ENCODE assay signal across 11 cellular contexts in genomic region chrX:10579018-10579752, GRCh38. TPM values are rescaled to one million over a fixed set of nuclear protein-coding genes. Genes with fewer than 3 reads are reported as not detected.
DNase-seq lines count a peak whose midpoint lies in the region; ATAC-seq and TF ChIP-seq lines count a peak whose summit lies in the region.
"Had no signal": no experiment of that assay in that cellular context is flagged by ENCODE, and none has a peak within 500 bp of the region (broad histone marks: within the 10 kb centered on the region; RNA-seq: fewer than 3 reads in every experiment).

No MANE protein-coding gene starts in this region.

- peak in 1 of 2 experiments; percentile 58 for DNase-seq in Caco-2
- peak; percentile 20 for DNase-seq in NCI-H69 (lab: John Stamatoyannopoulos, UW)
- DNase-seq in endothelial cell (ENCODE audit: low spot score): no peak
- DNase-seq in omental fat pad (ENCODE audit: low spot score): no peak
- DNase-seq in D341Med (ENCODE audit: low spot score): no peak
- no peak for DNase-seq in activated gamma-delta T cell (lab: John Stamatoyannopoulos, UW)
- DNase-seq in mucosa of descending colon: no peak
- DNase-seq: activated B cell treated with CpG ODN at 0.5 μM for 24 hours; activated naive CD8-positive, alpha-beta T cell treated with anti-CD3 and anti-CD28 coated beads, Interleukin-2, amount 50 U/mL, for 24 hours; NCI-H524 treated with DMSO at 0.1 percent for 48 hours had no signal

- H3K36me3 ChIP-seq in Caco-2 (ENCODE audit: control insufficient read depth, insufficient read depth, low read length) (peaks cover 1% of the 10 kb centered on the region), mucosa of descending colon (ENCODE audit: low read depth) (no peaks in the 10 kb centered on the region)

- POLR2A ChIA-PET in Caco-2 (lab: Charles Lee): interaction anchor here (0.6 to 0.7 kb wide), 3 partner anchors 11 to 247 kb away, joined by 3 to 5 read pairs (median 4); no protein-coding TSS in a partner anchor

- H3K27me3 Mint-ChIP-seq in Caco-2 (ENCODE audit: insufficient read depth, unreplicated experiment): no peaks in the 10 kb centered on the region
- peaks cover 2% of the 10 kb centered on the region for H3K27me3 Mint-ChIP-seq in endothelial cell (ENCODE audit: unreplicated experiment)
- no peaks in the 10 kb centered on the region for H3K27me3 Mint-ChIP-seq in nephron (ENCODE audit: low read depth)
- H3K27me3 Mint-ChIP-seq: activated naive CD8-positive, alpha-beta T cell treated with anti-CD3 and anti-CD28 coated beads, Interleukin-2, amount 50 U/mL, for 24 hours had no signal

- CTCF ChIA-PET in Caco-2 (lab: Charles Lee): interaction anchor here (0.6 kb wide), 1 partner anchor 1955 kb away, joined by 3 read pairs; no protein-coding TSS in a partner anchor

- peaks cover 37% of the 10 kb centered on the region for H3K36me3 Mint-ChIP-seq in Caco-2 (ENCODE audit: insufficient read depth, unreplicated experiment)
- H3K36me3 Mint-ChIP-seq in endothelial cell (ENCODE audit: low read depth, unreplicated experiment): peaks cover 5% of the 10 kb centered on the region
- H3K36me3 Mint-ChIP-seq in nephron (ENCODE audit: low read depth): peaks cover 9% of the 10 kb centered on the region

- peak overlapping the region; percentile 71 for H3K4me3 Mint-ChIP-seq in Caco-2 (ENCODE audit: unreplicated experiment)
- H3K4me3 Mint-ChIP-seq in endothelial cell (ENCODE audit: unreplicated experiment): no peak overlapping the region
- peak overlapping the region; percentile 33 to 57 (median 56) for H3K4me3 Mint-ChIP-seq in nephron
- H3K4me3 Mint-ChIP-seq: activated B cell treated with CpG ODN at 0.5 μM for 24 hours; activated naive CD8-positive, alpha-beta T cell treated with anti-CD3 and anti-CD28 coated beads, Interleukin-2, amount 50 U/mL, for 24 hours had no signal

- H3K4me1 Mint-ChIP-seq in Caco-2 (ENCODE audit: low read depth, unreplicated experiment) (no peaks in the 10 kb centered on the region), endothelial cell (ENCODE audit: unreplicated experiment) (peaks cover 55% of the 10 kb centered on the region), nephron (peaks cover 56% of the 10 kb centered on the region)
- H3K4me1 Mint-ChIP-seq: activated B cell treated with CpG ODN at 0.5 μM for 24 hours; activated naive CD8-positive, alpha-beta T cell treated with anti-CD3 and anti-CD28 coated beads, Interleukin-2, amount 50 U/mL, for 24 hours had no signal

- ATAC-seq in omental fat pad (ENCODE audit: low FRiP score): no peak
- no peak for ATAC-seq in mucosa of descending colon
- ATAC-seq: activated naive CD8-positive, alpha-beta T cell treated with anti-CD3 and anti-CD28 coated beads, Interleukin-2, amount 50 U/mL, for 24 hours had no signal

- no TSS peak for BruUV-seq in Caco-2 (replicated peaks; lab: Mats Ljungman, UMichigan)

- H3K4me1 ChIP-seq in Caco-2 (peaks cover 20% of the 10 kb centered on the region), mucosa of descending colon (ENCODE audit: low read depth) (no peaks in the 10 kb centered on the region)

- H3K9me3 Mint-ChIP-seq in Caco-2 (ENCODE audit: unreplicated experiment) (peaks cover 3% of the 10 kb centered on the region), endothelial cell (ENCODE audit: unreplicated experiment) (no peaks in the 10 kb centered on the region), nephron (peaks cover 18% of the 10 kb centered on the region)
- H3K9me3 Mint-ChIP-seq: activated naive CD8-positive, alpha-beta T cell treated with anti-CD3 and anti-CD28 coated beads, Interleukin-2, amount 50 U/mL, for 24 hours had no signal

- H3K4me3 ChIP-seq in Caco-2 (ENCODE audit: low read depth, low read length): no peak overlapping the region
- no peak overlapping the region for H3K4me3 ChIP-seq in mucosa of descending colon

- H3K27ac Mint-ChIP-seq in Caco-2 (ENCODE audit: unreplicated experiment): peak overlapping the region; percentile 95
- H3K27ac Mint-ChIP-seq in endothelial cell (ENCODE audit: unreplicated experiment): peak overlapping the region; percentile 98
- H3K27ac Mint-ChIP-seq in nephron: peak overlapping the region; percentile 92 to 98 (median 98)
- H3K27ac Mint-ChIP-seq: activated B cell treated with CpG ODN at 0.5 μM for 24 hours; activated naive CD8-positive, alpha-beta T cell treated with anti-CD3 and anti-CD28 coated beads, Interleukin-2, amount 50 U/mL, for 24 hours had no signal

- no peaks in the 10 kb centered on the region for H3K9me3 ChIP-seq in Caco-2
- H3K9me3 ChIP-seq in mucosa of descending colon: no peaks in the 10 kb centered on the region

- intact Hi-C loops in Caco-2 (cut with micrococcal nuclease; ENCODE audit: unreplicated experiment) (loop anchor here (1.0 kb wide), 1 partner anchor 34 kb away; no protein-coding TSS in a partner anchor), mucosa of descending colon (cut with DNase I, micrococcal nuclease) (no loop called here)

- no peak for TF ChIP-seq CTCF in Caco-2 (IDR thresholded peaks at IDR 0.05; ENCODE audit: insufficient read depth in 1 of 2, low read depth in 1 of 2, low read length in 1 of 2, severe bottlenecking in 1 of 2, unreplicated experiment in 1 of 2)
- no peak for TF ChIP-seq CTCF in endothelial cell (IDR thresholded peaks at IDR 0.05; ENCODE audit: unreplicated experiment)
- no peak for TF ChIP-seq CTCF in nephron (IDR thresholded peaks at IDR 0.05; ENCODE audit: unreplicated experiment in 3 of 3)
- TF ChIP-seq CTCF in omental fat pad (IDR thresholded peaks at IDR 0.05): no peak
- no peak for TF ChIP-seq CTCF in mucosa of descending colon (IDR thresholded peaks at IDR 0.05)

- no peaks in the 10 kb centered on the region for H3K27me3 ChIP-seq in Caco-2 (replicated peaks; ENCODE audit: control insufficient read depth, insufficient read depth, low read length)

RNA-seq across cellular contexts. Expression of gene MID1, which starts 41.2 kb away (rescaled TPM):
- total RNA-seq in Caco-2 (2022) (54.0 and 61.3 TPM in 2 replicates), endothelial cell (ENCODE audit: unreplicated experiment) (61.8 TPM), omental fat pad (10 to 100 TPM in 2 of 4 donors, 1 to 10 TPM in 2; 8.3 to 14.5 (median 10.8) TPM), mucosa of descending colon (10 to 100 TPM; 41.4 to 48.8 (median 48.4) TPM)
